In genomic region chr16:70428178-70428998, GRCh38 we compare ENCODE assay signal across 8 cellular contexts. TPM values are rescaled to one million over a fixed set of nuclear protein-coding genes. Genes with fewer than 3 reads are reported as not detected.
DNase-seq lines count a peak whose midpoint lies in the region; ATAC-seq, FAIRE-seq and TF ChIP-seq lines count a peak whose summit lies in the region.

No MANE protein-coding gene starts in this region.

- no peak overlapping the region for H2AFZ ChIP-seq in OCI-LY1 (ENCODE audit: low read length)

- H3K27me3 Mint-ChIP-seq in activated naive CD8-positive, alpha-beta T cell treated with anti-CD3 and anti-CD28 coated beads for 36 hours: no peaks in the 10 kb centered on the region

- H3F3A ChIP-seq in OCI-LY1 (ENCODE audit: insufficient read depth, low read length): peaks cover 15% of the 10 kb centered on the region

- intact Hi-C loops in Right ventricle myocardium superior (cut with DNase I): no loop called here
- intact Hi-C loops in pancreas (cut with DNase I): no loop called here

- no peak for TF ChIP-seq CTCF in OCI-LY1 (IDR thresholded peaks at IDR 0.05; ENCODE audit: low read length)
- TF ChIP-seq CTCF in pancreas (IDR thresholded peaks at IDR 0.05): no peak

- H3K4me3 Mint-ChIP-seq in activated naive CD8-positive, alpha-beta T cell treated with anti-CD3 and anti-CD28 coated beads for 36 hours: peak overlapping the region; percentile 59

- H3K4me2 ChIP-seq in OCI-LY1 (ENCODE audit: low read length): peak overlapping the region; percentile 41

- no peaks in the 10 kb centered on the region for H3K9me3 Mint-ChIP-seq in activated naive CD8-positive, alpha-beta T cell treated with anti-CD3 and anti-CD28 coated beads for 36 hours

- H3K27me3 ChIP-seq in OCI-LY1 (ENCODE audit: insufficient read depth, low read length) (no peaks in the 10 kb centered on the region), pancreas (no peaks in the 10 kb centered on the region)

- H4K20me1 ChIP-seq in OCI-LY1 (ENCODE audit: insufficient read depth, low read length): no peaks in the 10 kb centered on the region

- peaks cover 56% of the 10 kb centered on the region for H3K4me1 ChIP-seq in OCI-LY1 (ENCODE audit: insufficient read depth, low read length, severe bottlenecking)
- H3K4me1 ChIP-seq in pancreas: peaks cover 16 to 36% (median 18%) of the 10 kb centered on the region in 3 donors

- no peak for FAIRE-seq in pancreas (lab: Jason Lieb, UNC)

- no peaks in the 10 kb centered on the region for H3K9me3 ChIP-seq in OCI-LY1 (ENCODE audit: low read length)
- no peaks in the 10 kb centered on the region for H3K9me3 ChIP-seq in pancreas

- ATAC-seq in HG02623 (IDR thresholded peaks at IDR 0.05; ENCODE audit: unreplicated experiment) (peak; percentile 30), Right ventricle myocardium superior (ENCODE audit: poor library complexity) (peak; percentile 91), pancreas (peak; percentile 86 to 93 (median 92)), GM21576 (IDR thresholded peaks at IDR 0.05; ENCODE audit: unreplicated experiment) (no peak)

- H3K9me2 ChIP-seq in OCI-LY1 (ENCODE audit: low read depth, low read length): no peaks in the 10 kb centered on the region

- peak overlapping the region; percentile 100 for H3K27ac ChIP-seq in OCI-LY1 (ENCODE audit: low read depth, low read length, poor library complexity, severe bottlenecking)
- H3K27ac ChIP-seq in pancreas: peak overlapping the region; percentile 47 to 92 (median 79)

- peak overlapping the region; percentile 41 for H3K9ac ChIP-seq in OCI-LY1 (ENCODE audit: low read length)

- H3K27ac Mint-ChIP-seq in activated naive CD8-positive, alpha-beta T cell treated with anti-CD3 and anti-CD28 coated beads for 36 hours: peak overlapping the region; percentile 88

- H3K36me3 ChIP-seq in OCI-LY1 (ENCODE audit: insufficient read depth, low read length) (no peaks in the 10 kb centered on the region), pancreas (no peaks in the 10 kb centered on the region)

- H3K4me1 Mint-ChIP-seq in activated naive CD8-positive, alpha-beta T cell treated with anti-CD3 and anti-CD28 coated beads for 36 hours: peaks cover 55% of the 10 kb centered on the region

- no peaks in the 10 kb centered on the region for H3K79me2 ChIP-seq in OCI-LY1 (ENCODE audit: insufficient read depth, low read length)

- DNase-seq in GDM1 (lab: John Stamatoyannopoulos, UW): peak; percentile 70
- peak; percentile 76 for DNase-seq in activated naive CD8-positive, alpha-beta T cell treated with anti-CD3 and anti-CD28 coated beads for 36 hours
- DNase-seq in Right ventricle myocardium superior: peak; percentile 97
- peak; percentile 92 to 98 (median 96) for DNase-seq in pancreas
- no peak for DNase-seq in effector CD8-positive, alpha-beta T cell (lab: John Stamatoyannopoulos, UW)

- H3K4me3 ChIP-seq in OCI-LY1 (ENCODE audit: low read depth, low read length, poor library complexity, severe bottlenecking) (peak overlapping the region; percentile 3), pancreas (no peak overlapping the region)

- 8 to 9% methylated on average over 9 of the region's 9 CpGs for WGBS in pancreas, 2 donors

- H3K36me3 Mint-ChIP-seq in activated naive CD8-positive, alpha-beta T cell treated with anti-CD3 and anti-CD28 coated beads for 36 hours: peaks cover 14% of the 10 kb centered on the region

RNA-seq across cellular contexts. Expression of gene ST3GAL2, which starts 10.5 kb away (rescaled TPM):
- total RNA-seq in activated naive CD8-positive, alpha-beta T cell treated with anti-CD3 and anti-CD28 coated beads for 36 hours: 10 to 100 TPM; 21.5 to 23.3 TPM
- total RNA-seq in Right ventricle myocardium superior (19.6 TPM), pancreas (10 to 100 TPM in 2 of 6 donors, 1 to 10 TPM in 4; 3.5 to 16.2 (median 4.6) TPM)
- 1 to 10 TPM; 4.2 to 5.8 TPM for polyA plus RNA-seq in pancreas

RNA-seq across cellular contexts. Expression of gene FCSK, which starts 26.0 kb away (rescaled TPM):
- 1 to 10 TPM; 8.7 to 9.6 TPM for total RNA-seq in activated naive CD8-positive, alpha-beta T cell treated with anti-CD3 and anti-CD28 coated beads for 36 hours
- total RNA-seq in Right ventricle myocardium superior (8.0 TPM), pancreas (10 to 100 TPM; 11.7 to 17.0 (median 13.9) TPM)
- polyA plus RNA-seq in pancreas: 10 to 100 TPM; 30.9 to 33.6 TPM
